4 cellular contexts compared by ENCODE assay signal in the genomic region with DNA sequence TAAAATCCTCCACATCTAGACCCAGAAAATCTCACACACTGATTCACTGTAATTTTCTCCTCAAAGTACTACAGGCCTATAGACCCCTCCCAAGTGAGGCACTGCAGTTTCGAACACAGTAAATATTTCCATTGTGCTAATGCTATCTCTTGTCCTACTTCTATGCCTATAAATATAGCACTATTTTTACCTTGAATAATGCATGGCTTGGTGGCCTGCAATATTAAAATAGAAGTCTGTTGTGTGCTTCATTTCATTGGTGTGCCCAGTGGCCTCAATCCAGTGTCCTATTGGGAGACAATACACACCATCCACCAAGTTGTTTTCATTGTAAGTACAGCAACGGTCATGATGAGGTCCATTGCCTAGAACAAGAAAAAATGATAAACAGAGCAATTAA.
"Had no signal": no experiment of that assay in that cellular context is flagged by ENCODE, and none has a peak within 500 bp of the region (broad histone marks: within the 10 kb centered on the region; RNA-seq: fewer than 3 reads in every experiment).

No MANE protein-coding gene starts in this region.

- H3K4me3 ChIP-seq: K562 had no signal

- ATAC-seq: HepG2, K562 had no signal

- DNase-seq: IMR-90 had no signal

- H3K27ac ChIP-seq: HL-60 had no signal
